Comparison of ENCODE assay signal across 8 cellular contexts in the genomic region with DNA sequence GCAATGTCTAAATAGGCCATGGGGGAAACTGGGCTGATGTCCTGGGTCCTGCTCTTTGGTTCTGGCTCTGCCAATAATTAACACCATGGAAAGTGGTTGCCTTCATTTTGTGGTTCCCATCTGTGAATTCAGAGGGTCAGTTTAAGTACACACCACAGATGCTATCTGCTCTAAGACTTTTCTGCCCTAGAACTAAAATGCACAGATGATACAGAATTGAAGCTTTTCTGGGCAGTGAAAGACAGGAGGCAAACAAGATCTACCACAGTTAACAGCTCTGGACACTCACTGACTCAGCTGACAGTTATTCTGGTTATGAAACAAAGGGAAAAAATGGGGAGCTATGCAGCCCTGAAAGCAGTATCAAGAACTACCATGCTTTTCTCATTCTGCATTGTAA. TPM values are rescaled to one million over a fixed set of nuclear protein-coding genes. Genes with fewer than 3 reads are reported as not detected.
DNase-seq lines count a peak whose midpoint lies in the region; ATAC-seq lines count a peak whose summit lies in the region.
"Had no signal": no experiment of that assay in that cellular context is flagged by ENCODE, and none has a peak within 500 bp of the region (broad histone marks: within the 10 kb centered on the region; RNA-seq: fewer than 3 reads in every experiment).

No MANE protein-coding gene starts in this region.

- DNase-seq in astrocyte of the hippocampus (ENCODE audit: low read depth, low spot score) (peak; percentile 77), iris pigment epithelial cell (ENCODE audit: low read depth) (peak; percentile 92), NCI-H524 treated with DMSO at 0.1 percent for 48 hours (lab: John Stamatoyannopoulos, UW) (no peak)
- no peak for DNase-seq in activated CD8-positive, alpha-beta memory T cell treated with anti-CD3 and anti-CD28 coated beads, Interleukin-2, amount 50 U/mL, for 48 hours
- DNase-seq: tibial artery had no signal

- peak overlapping the region; percentile 46 for H3K27ac ChIP-seq in temporal lobe (ENCODE audit: low read depth, low read length)

- ATAC-seq in HG03066 (IDR thresholded peaks at IDR 0.05; ENCODE audit: low read depth, unreplicated experiment) (peak; percentile 46), GM19328 (IDR thresholded peaks at IDR 0.05; ENCODE audit: unreplicated experiment) (no peak)

RNA-seq across cellular contexts. Expression of a gene that starts 37.3 kb away (rescaled TPM):
- 81.4 TPM for total RNA-seq in temporal lobe

Comparison
In these comparisons a context has a peak if more than half of its experiments do, and no peak if none do; other contexts are left out.
1. DNase-seq: peak in astrocyte of the hippocampus (single experiment) and iris pigment epithelial cell (single experiment); none in activated CD8-positive, alpha-beta memory T cell treated with anti-CD3 and anti-CD28 coated beads, Interleukin-2, amount 50 U/mL, for 48 hours (single experiment) and NCI-H524 treated with DMSO at 0.1 percent for 48 hours (single experiment).